In the genomic region with DNA sequence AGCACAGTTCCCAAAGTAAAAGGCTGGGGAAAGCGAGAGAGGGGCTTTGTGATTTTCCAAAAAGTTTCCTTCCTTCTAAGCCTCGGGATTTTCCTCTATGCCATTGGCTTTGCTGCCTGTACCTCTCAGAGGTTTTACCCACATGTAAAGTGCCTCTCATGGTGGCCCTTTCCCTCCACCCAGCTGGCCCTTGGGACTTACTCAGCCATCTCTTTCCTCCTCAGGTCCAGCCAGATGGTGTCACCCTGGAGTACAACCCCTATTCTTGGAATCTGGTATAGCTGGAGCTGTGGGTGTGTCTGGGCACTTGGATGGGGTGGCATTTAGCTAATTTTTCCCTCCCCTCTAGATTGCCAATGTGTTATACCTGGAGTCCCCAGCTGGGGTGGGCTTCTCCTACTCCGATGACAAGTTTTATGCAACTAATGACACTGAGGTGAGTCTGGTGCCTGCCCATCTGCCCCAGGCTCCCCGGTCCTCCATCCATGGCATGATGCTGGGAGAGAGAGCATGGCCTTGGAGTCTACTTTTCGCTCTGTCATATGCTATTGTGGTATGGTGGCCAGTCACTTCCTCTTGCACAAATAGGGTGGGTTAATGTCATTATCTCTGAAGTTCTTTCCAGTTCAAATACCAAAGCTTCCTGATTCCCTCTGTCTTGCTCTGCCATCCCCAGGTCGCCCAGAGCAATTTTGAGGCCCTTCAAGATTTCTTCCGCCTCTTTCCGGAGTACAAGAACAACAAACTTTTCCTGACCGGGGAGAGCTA, we compare ENCODE assay signal across 1 cellular context.
TF ChIP-seq lines count a peak whose summit lies in the region.

No MANE protein-coding gene starts in this region.

TF ChIP-seq in SK-N-SH, 30 proteins besides CTCF, POLR2A, EP300 and RAD21 (continued from another document):
- TF ChIP-seq, protein P1, sequence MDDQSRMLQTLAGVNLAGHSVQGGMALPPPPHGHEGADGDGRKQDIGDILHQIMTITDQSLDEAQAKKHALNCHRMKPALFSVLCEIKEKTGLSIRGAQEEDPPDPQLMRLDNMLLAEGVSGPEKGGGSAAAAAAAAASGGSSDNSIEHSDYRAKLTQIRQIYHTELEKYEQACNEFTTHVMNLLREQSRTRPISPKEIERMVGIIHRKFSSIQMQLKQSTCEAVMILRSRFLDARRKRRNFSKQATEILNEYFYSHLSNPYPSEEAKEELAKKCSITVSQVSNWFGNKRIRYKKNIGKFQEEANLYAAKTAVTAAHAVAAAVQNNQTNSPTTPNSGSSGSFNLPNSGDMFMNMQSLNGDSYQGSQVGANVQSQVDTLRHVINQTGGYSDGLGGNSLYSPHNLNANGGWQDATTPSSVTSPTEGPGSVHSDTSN (IDR thresholded peaks at IDR 0.05): no peak
- TF ChIP-seq ELF1 (IDR thresholded peaks at IDR 0.05): no peak
- TF ChIP-seq POLR2AphosphoS5 (IDR thresholded peaks at IDR 0.05; ENCODE audit: low read depth, low read length): no peak
- no peak for TF ChIP-seq SMC3 (IDR thresholded peaks at IDR 0.05; ENCODE audit: low read depth, low read length)
- TF ChIP-seq MXI1 (IDR thresholded peaks at IDR 0.05; ENCODE audit: low read depth, low read length): no peak
- TF ChIP-seq SIN3A (IDR thresholded peaks at IDR 0.05; ENCODE audit: borderline replicate concordance, low read depth, low read length): no peak
- no peak for TF ChIP-seq MEF2A (IDR thresholded peaks at IDR 0.05; ENCODE audit: borderline replicate concordance, low read depth)
- TF ChIP-seq RFX5 (IDR thresholded peaks at IDR 0.05; ENCODE audit: low read length): no peak
